ENCODE assay signal across 8 cellular contexts in the genomic region with DNA sequence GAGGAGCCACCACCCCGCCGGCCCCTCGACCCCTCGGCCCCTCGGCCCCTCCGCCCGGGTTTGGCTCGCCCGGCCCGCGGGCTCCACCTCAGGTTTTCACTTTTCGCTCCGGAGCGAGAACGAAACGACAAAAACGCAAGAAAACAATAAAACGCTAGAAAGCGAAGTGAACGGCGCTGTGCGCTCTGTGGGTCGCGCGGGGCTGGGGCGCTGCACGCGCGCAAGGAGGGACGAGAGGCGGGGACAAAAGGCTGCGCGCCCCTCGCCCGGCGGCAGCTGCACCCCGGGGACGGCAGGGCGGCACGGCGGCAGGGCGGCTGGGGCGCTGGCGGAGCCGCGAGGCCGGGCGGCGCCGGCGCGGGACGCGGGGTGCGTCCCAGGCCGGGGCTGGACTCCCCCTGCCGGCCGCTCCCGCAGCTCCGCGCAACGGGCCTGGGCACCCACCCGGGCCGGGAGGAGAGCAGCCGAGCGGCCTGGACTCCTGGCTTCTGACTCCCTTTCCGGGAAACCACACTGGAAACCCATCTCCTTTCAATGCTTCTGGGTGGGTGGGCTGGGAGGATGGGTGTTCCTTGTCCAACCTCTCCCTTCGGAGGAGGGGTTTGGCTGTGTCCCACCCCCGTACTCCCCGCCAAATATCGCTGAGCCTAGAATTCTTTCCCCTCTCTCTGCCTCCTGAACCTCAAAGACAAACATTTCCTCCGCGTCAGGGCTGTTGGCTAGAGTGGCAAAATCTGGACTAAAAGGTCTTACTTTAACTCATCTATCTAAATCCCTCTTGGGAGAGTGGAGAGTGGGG. TPM values are rescaled to one million over a fixed set of nuclear protein-coding genes. Genes with fewer than 3 reads are reported as not detected.
DNase-seq lines count a peak whose midpoint lies in the region; ATAC-seq, FAIRE-seq and TF ChIP-seq lines count a peak whose summit lies in the region.

No MANE protein-coding gene starts in this region.

- H3K36me3 ChIP-seq in A673 (ENCODE audit: insufficient read depth, low read length, poor library complexity, severe bottlenecking) (no peaks in the 10 kb centered on the region), neural progenitor cell (no peaks in the 10 kb centered on the region)

- no peak overlapping the region for H3K27ac ChIP-seq in A673 (ENCODE audit: low read depth, low read length, poor library complexity, severe bottlenecking)
- H3K27ac ChIP-seq in neural progenitor cell: no peak overlapping the region

- H3K27ac Mint-ChIP-seq in neural progenitor cell: no peak overlapping the region

- H3K9ac ChIP-seq in neural progenitor cell: no peak overlapping the region

- peak overlapping the region; percentile 77 for H3K4me3 Mint-ChIP-seq in neural progenitor cell

- DNase-seq in A673 (ENCODE audit: low spot score) (peak; percentile 73), GDM1 (lab: John Stamatoyannopoulos, UW) (peak; percentile 46), NCI-H1048 (lab: John Stamatoyannopoulos, UW) (peak; percentile 41), frontal cortex (ENCODE audit: low spot score in 2 of 2) (peak; percentile 75 to 79), neural progenitor cell (ENCODE audit: low spot score) (peak; percentile 87)
- DNase-seq in activated CD8-positive, alpha-beta memory T cell treated with anti-CD3 and anti-CD28 coated beads, Interleukin-2, amount 50 U/mL, for 48 hours: peak; percentile 61

- peaks cover 37% of the 10 kb centered on the region for H3F3A ChIP-seq in neural progenitor cell (ENCODE audit: low read depth)

- peaks cover 64% of the 10 kb centered on the region for H4K20me1 ChIP-seq in neural progenitor cell (ENCODE audit: low read depth)

- CTCF ChIA-PET in A673 (lab: Charles Lee): interaction anchor here (0.7 to 0.9 kb wide), 3 partner anchors 52 to 689 kb away, joined by 3 read pairs; no protein-coding TSS in a partner anchor

- peaks cover 13% of the 10 kb centered on the region for H3K4me1 Mint-ChIP-seq in neural progenitor cell

- H3K27me3 Mint-ChIP-seq in neural progenitor cell (ENCODE audit: insufficient read depth, low read depth): peaks cover 60% of the 10 kb centered on the region

- no TSS peak for BruUV-seq in A673 (replicated peaks; lab: Mats Ljungman, UMichigan)

- H3K4me1 ChIP-seq in A673 (ENCODE audit: insufficient read depth, low read length, poor library complexity, severe bottlenecking) (peaks cover 21% of the 10 kb centered on the region), neural progenitor cell (peaks cover 18% of the 10 kb centered on the region)

- no peaks in the 10 kb centered on the region for H3K36me3 Mint-ChIP-seq in neural progenitor cell

- H3K4me3 ChIP-seq in A673 (ENCODE audit: low read depth, low read length, poor library complexity, severe bottlenecking): peak overlapping the region; percentile 41
- peak overlapping the region; percentile 51 for H3K4me3 ChIP-seq in neural progenitor cell

- peak overlapping the region; percentile 71 for H2AFZ ChIP-seq in neural progenitor cell (replicated peaks)

- H3K9me3 Mint-ChIP-seq in neural progenitor cell: no peaks in the 10 kb centered on the region

- H3K79me2 ChIP-seq in neural progenitor cell (ENCODE audit: low read depth): no peaks in the 10 kb centered on the region

- no peak for FAIRE-seq in frontal cortex (lab: Jason Lieb, UNC)

- H3K27me3 ChIP-seq in A673 (replicated peaks; ENCODE audit: insufficient read depth, low read depth, low read length, poor library complexity): peaks cover 46% of the 10 kb centered on the region
- peaks cover 100% of the 10 kb centered on the region for H3K27me3 ChIP-seq in neural progenitor cell

- ATAC-seq in GM21619 (IDR thresholded peaks at IDR 0.05; ENCODE audit: unreplicated experiment) (no peak), HG03135 (IDR thresholded peaks at IDR 0.05; ENCODE audit: unreplicated experiment) (no peak)

- H3K4me2 ChIP-seq in neural progenitor cell: peak overlapping the region; percentile 79

- intact Hi-C loops in A673 (cut with micrococcal nuclease; ENCODE audit: unreplicated experiment): loop anchor here (2.0 to 5.0 kb wide), 2 partner anchors 173 to 657 kb away; no protein-coding TSS in a partner anchor

- TF ChIP-seq CTCF in A673 (conservative IDR thresholded peaks at IDR 0.05; ENCODE audit: low read depth, low read length) (no peak; the same call in 1 of the 2 replicates), neural progenitor cell (IDR thresholded peaks at IDR 0.05) (peak; percentile 47)

- POLR2A ChIA-PET in A673 (lab: Charles Lee; ENCODE audit: low non-redundant PET): no interaction called here

- H3K9me3 ChIP-seq in A673 (ENCODE audit: low read depth, low read length, poor library complexity, severe bottlenecking) (no peaks in the 10 kb centered on the region), neural progenitor cell (ENCODE audit: low read depth) (no peaks in the 10 kb centered on the region)

RNA-seq across cellular contexts. Expression of gene TBX2, which starts 9.9 kb away (rescaled TPM):
- total RNA-seq in A673 (2021) (not detected in 2 replicates), frontal cortex (1.2 TPM), neural progenitor cell (ENCODE audit: low replicate concordance) (not detected in 2 replicates)

RNA-seq across cellular contexts. Expression of gene TBX4, which starts 42.7 kb away (rescaled TPM):
- not detected in 2 replicates for total RNA-seq in A673 (2021)
- not detected for total RNA-seq in frontal cortex
- not detected in 2 replicates for total RNA-seq in neural progenitor cell (ENCODE audit: low replicate concordance)
